Comparison of ENCODE assay signal across 19 cellular contexts in the genomic region with DNA sequence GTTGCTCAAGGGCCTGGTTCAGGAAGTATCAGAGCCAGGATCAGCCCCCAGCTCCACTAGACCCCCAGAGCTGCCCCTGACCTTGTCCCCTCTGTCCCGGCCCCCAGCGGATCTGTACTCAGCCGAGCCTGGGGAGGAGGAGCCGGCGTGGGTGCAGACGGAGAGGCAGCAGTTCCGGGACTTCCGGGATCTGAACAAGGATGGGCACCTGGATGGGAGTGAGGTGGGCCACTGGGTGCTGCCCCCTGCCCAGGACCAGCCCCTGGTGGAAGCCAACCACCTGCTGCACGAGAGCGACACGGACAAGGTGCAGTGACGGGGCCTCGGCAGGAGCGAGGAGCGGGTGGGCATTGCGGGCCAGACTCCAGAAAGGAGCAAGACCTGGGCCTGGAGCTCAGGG. TPM values are rescaled to one million over a fixed set of nuclear protein-coding genes. Genes with fewer than 3 reads are reported as not detected.
DNase-seq lines count a peak whose midpoint lies in the region; ATAC-seq, FAIRE-seq and TF ChIP-seq lines count a peak whose summit lies in the region.
"Had no signal": no experiment of that assay in that cellular context is flagged by ENCODE, and none has a peak within 500 bp of the region (broad histone marks: within the 10 kb centered on the region; RNA-seq: fewer than 3 reads in every experiment).

No MANE protein-coding gene starts in this region.

- TF ChIP-seq POLR2A in HepG2 (IDR thresholded peaks at IDR 0.05; ENCODE audit: insufficient read depth in 1 of 2, low read depth in 2 of 2, low read length in 2 of 2) (no peak), right lobe of liver (IDR thresholded peaks at IDR 0.05) (no peak)

- BruUV-seq in HepG2 (replicated peaks; lab: Mats Ljungman, UMichigan) = no TSS peak

- POLR2A ChIA-PET in HepG2 (lab: Yijun Ruan, JAX) = interaction anchor here (1.6 kb wide), 1 partner anchor 30 kb away, joined by 3 read pairs; a partner anchor contains a TSS

- H3K9ac ChIP-seq in HepG2 (ENCODE audit: insufficient read depth, low read depth, low read length) = no peak overlapping the region
- no peak overlapping the region for H3K9ac ChIP-seq in MM.1S (ENCODE audit: low read length)

- intact Hi-C loops in HepG2 (cut with micrococcal nuclease; ENCODE audit: unreplicated experiment) = no loop called here
- intact Hi-C loops in right lobe of liver (cut with DNase I) = loop anchor here in 1 of 2 donors (5.0 kb wide), 1 partner anchor 35 kb away; no protein-coding TSS in a partner anchor

- WGBS in HepG2 (ENCODE audit: low lambda C conversion rate) = 95% methylated on average over 8 of the region's 16 CpGs
- 87% methylated on average over 3 of the region's 16 CpGs for WGBS in right lobe of liver (ENCODE audit: insufficient coverage, low coverage, low lambda C conversion rate, missing lambda C conversion rate)

- H3K4me2 ChIP-seq in HepG2 (ENCODE audit: low read depth, low read length) (no peak overlapping the region), MM.1S (ENCODE audit: low read depth, low read length) (no peak overlapping the region)

- H3K4me1 Mint-ChIP-seq in T-helper 17 cell (peaks cover 16% of the 10 kb centered on the region), nephron progenitor cell (peaks cover 37% of the 10 kb centered on the region)
- H3K4me1 Mint-ChIP-seq in stimulated activated effector memory CD8-positive, alpha-beta T cell treated with anti-CD3 and anti-CD28 coated beads, Interleukin-12 subunit alpha, Interleukin-12 subunit beta, amount 100 ng/mL, for 72 hours = peaks cover 13% of the 10 kb centered on the region

- no peak for ATAC-seq in HepG2
- ATAC-seq in right lobe of liver = no peak
- no peak for ATAC-seq in T-helper 17 cell
- no peak for ATAC-seq in stimulated activated effector memory CD8-positive, alpha-beta T cell treated with anti-CD3 and anti-CD28 coated beads, Interleukin-12 subunit alpha, Interleukin-12 subunit beta, amount 100 ng/mL, for 72 hours
- ATAC-seq in HG02938 (IDR thresholded peaks at IDR 0.05; ENCODE audit: unreplicated experiment) = no peak
- ATAC-seq: HCT116 had no signal

- H4K20me1 ChIP-seq in HepG2 (ENCODE audit: insufficient read depth, low read length) (no peaks in the 10 kb centered on the region), MM.1S (ENCODE audit: insufficient read depth, low read length) (no peaks in the 10 kb centered on the region)

- TF ChIP-seq RAD21 in HepG2 (CRISPR knock-in tag; IDR thresholded peaks at IDR 0.05) = no peak

- TF ChIP-seq CTCF in HepG2 (CRISPR knock-in tag; IDR thresholded peaks at IDR 0.05) (no peak), right lobe of liver (IDR thresholded peaks at IDR 0.05) (no peak), nephron progenitor cell (IDR thresholded peaks at IDR 0.05) (no peak), WERI-Rb-1 (IDR thresholded peaks at IDR 0.05; ENCODE audit: low read depth, low read length) (no peak), MM.1S (IDR thresholded peaks at IDR 0.05; ENCODE audit: low read length) (no peak)

- CTCF ChIA-PET in HepG2 (lab: Yijun Ruan, JAX; ENCODE audit: low intra/inter-chr PET ratio, low total read pairs) = no interaction called here

- H3F3A ChIP-seq in MM.1S (ENCODE audit: insufficient read depth, low read length) = no peaks in the 10 kb centered on the region

- H3K36me3 ChIP-seq in HepG2 (replicated peaks in 1 of 2; ENCODE audit: control insufficient read depth in 1 of 2, insufficient read depth in 2 of 2, low read length in 2 of 2) = peaks cover 4 to 16% of the 10 kb centered on the region in 2 experiments
- H3K36me3 ChIP-seq in right lobe of liver = peaks cover 0 to 31% (median 14%) of the 10 kb centered on the region in 4 donors
- peaks cover 5% of the 10 kb centered on the region for H3K36me3 ChIP-seq in WERI-Rb-1
- no peaks in the 10 kb centered on the region for H3K36me3 ChIP-seq in MM.1S (replicated peaks; ENCODE audit: insufficient read depth, low read length)

- H3K79me2 ChIP-seq in HepG2 (ENCODE audit: insufficient read depth, low read length) = no peaks in the 10 kb centered on the region
- H3K79me2 ChIP-seq in MM.1S (ENCODE audit: low read length) = no peaks in the 10 kb centered on the region

- no peak overlapping the region for H3K27ac ChIP-seq in HepG2 (ENCODE audit: extremely low read length, insufficient read depth, low read length)
- no peak overlapping the region for H3K27ac ChIP-seq in right lobe of liver
- no peak overlapping the region for H3K27ac ChIP-seq in WERI-Rb-1
- no peak overlapping the region for H3K27ac ChIP-seq in MM.1S (ENCODE audit: low read length)

- H3K9me3 Mint-ChIP-seq in nephron progenitor cell = no peaks in the 10 kb centered on the region
- no peaks in the 10 kb centered on the region for H3K9me3 Mint-ChIP-seq in stimulated activated effector memory CD8-positive, alpha-beta T cell treated with anti-CD3 and anti-CD28 coated beads, Interleukin-12 subunit alpha, Interleukin-12 subunit beta, amount 100 ng/mL, for 72 hours
- H3K9me3 Mint-ChIP-seq: CD4-positive, alpha-beta T cell had no signal

- no peak for FAIRE-seq in HepG2 (lab: Jason Lieb, UNC)
- FAIRE-seq: A204.1, GM19239, H1 had no signal

- H2AFZ ChIP-seq in HepG2 (ENCODE audit: low read length) (no peak overlapping the region), MM.1S (ENCODE audit: low read length) (no peak overlapping the region)

- H3K27me3 ChIP-seq in HepG2 (ENCODE audit: control insufficient read depth in 1 of 2, insufficient read depth in 2 of 2, low read length in 2 of 2) (no peaks in the 10 kb centered on the region), right lobe of liver (no peaks in the 10 kb centered on the region), WERI-Rb-1 (ENCODE audit: insufficient read depth, low read depth, severe bottlenecking) (no peaks in the 10 kb centered on the region), MM.1S (replicated peaks; ENCODE audit: insufficient read depth, low read length) (peaks cover 45% of the 10 kb centered on the region)

- H3K4me3 Mint-ChIP-seq in T-helper 17 cell = no peak overlapping the region
- H3K4me3 Mint-ChIP-seq in nephron progenitor cell = no peak overlapping the region
- no peak overlapping the region for H3K4me3 Mint-ChIP-seq in stimulated activated effector memory CD8-positive, alpha-beta T cell treated with anti-CD3 and anti-CD28 coated beads, Interleukin-12 subunit alpha, Interleukin-12 subunit beta, amount 100 ng/mL, for 72 hours
- H3K4me3 Mint-ChIP-seq: B cell; CD4-positive, alpha-beta T cell had no signal

- DNase-seq in HepG2 (ENCODE audit: low spot score) = no peak
- DNase-seq in right lobe of liver = no peak
- no peak for DNase-seq in T-helper 17 cell
- no peak for DNase-seq in nephron progenitor cell
- no peak for DNase-seq in stimulated activated effector memory CD8-positive, alpha-beta T cell treated with anti-CD3 and anti-CD28 coated beads, Interleukin-12 subunit alpha, Interleukin-12 subunit beta, amount 100 ng/mL, for 72 hours (ENCODE audit: low spot score in 2 of 2)
- no peak for DNase-seq in WERI-Rb-1
- DNase-seq in MM.1S = no peak
- DNase-seq: C1 segment of cervical spinal cord; Calu3; CD4-positive, alpha-beta T cell; DMS79; IMR-90 had no signal

- in situ Hi-C loops in HepG2 (cut with HindIII; ENCODE audit: extremely low pct_ligation_motif_present, low pct_unique_long_range_greater_than_20kb) = loop anchor here (5.0 kb wide), 1 partner anchor 35 kb away; no protein-coding TSS in a partner anchor

- H3K4me3 ChIP-seq in HepG2 (replicated peaks in 1 of 3; ENCODE audit: insufficient read depth in 1 of 3, low read depth in 2 of 3, low read length in 3 of 3) (no peak overlapping the region), right lobe of liver (no peak overlapping the region), WERI-Rb-1 (ENCODE audit: low read depth, low read length) (no peak overlapping the region), MM.1S (ENCODE audit: low read length) (no peak overlapping the region)

- H3K27me3 Mint-ChIP-seq in T-helper 17 cell = no peaks in the 10 kb centered on the region
- peaks cover 3% of the 10 kb centered on the region for H3K27me3 Mint-ChIP-seq in nephron progenitor cell (ENCODE audit: low read depth, poor library complexity)
- H3K27me3 Mint-ChIP-seq: B cell; CD4-positive, alpha-beta T cell had no signal

- no peaks in the 10 kb centered on the region for H3K36me3 Mint-ChIP-seq in T-helper 17 cell (ENCODE audit: low read depth)
- peaks cover 5% of the 10 kb centered on the region for H3K36me3 Mint-ChIP-seq in nephron progenitor cell (ENCODE audit: low read depth)
- H3K36me3 Mint-ChIP-seq in stimulated activated effector memory CD8-positive, alpha-beta T cell treated with anti-CD3 and anti-CD28 coated beads, Interleukin-12 subunit alpha, Interleukin-12 subunit beta, amount 100 ng/mL, for 72 hours = peaks cover 8% of the 10 kb centered on the region

- H3K27ac Mint-ChIP-seq in T-helper 17 cell = peak overlapping the region; percentile 66
- peak overlapping the region; percentile 82 for H3K27ac Mint-ChIP-seq in nephron progenitor cell
- peak overlapping the region; percentile 10 for H3K27ac Mint-ChIP-seq in stimulated activated effector memory CD8-positive, alpha-beta T cell treated with anti-CD3 and anti-CD28 coated beads, Interleukin-12 subunit alpha, Interleukin-12 subunit beta, amount 100 ng/mL, for 72 hours
- H3K27ac Mint-ChIP-seq: B cell; CD4-positive, alpha-beta T cell had no signal

- no peaks in the 10 kb centered on the region for H3K9me2 ChIP-seq in MM.1S (replicated peaks; ENCODE audit: insufficient read depth, low read length)

- H3K4me1 ChIP-seq in HepG2 (ENCODE audit: insufficient read depth, low read length) (peaks cover 5% of the 10 kb centered on the region), right lobe of liver (no peaks in the 10 kb centered on the region), MM.1S (ENCODE audit: low read length) (no peaks in the 10 kb centered on the region)

- H3K9me3 ChIP-seq in HepG2 (ENCODE audit: low read length) (no peaks in the 10 kb centered on the region), right lobe of liver (no peaks in the 10 kb centered on the region), T-helper 17 cell (ENCODE audit: control insufficient read depth, low read length, poor library complexity, severe bottlenecking) (no peaks in the 10 kb centered on the region), WERI-Rb-1 (ENCODE audit: severe bottlenecking) (no peaks in the 10 kb centered on the region), MM.1S (replicated peaks; ENCODE audit: insufficient read depth, low read length) (no peaks in the 10 kb centered on the region)

- TF ChIP-seq EP300 in HepG2 (IDR thresholded peaks at IDR 0.05; ENCODE audit: low read depth in 2 of 2, low read length in 2 of 2) (no peak), HepG2 (CRISPR knock-in tag; IDR thresholded peaks at IDR 0.05; ENCODE audit: borderline replicate concordance) (no peak)

RNA-seq across cellular contexts. Expression of a gene that starts 14.6 kb away (rescaled TPM):
- total RNA-seq in HepG2 (2016; rRNA removed; fragmentation: Illumina TruSeq; extraction: Trizol) = 1.7 and 10.1 TPM in 2 replicates
- 2.9 TPM in 2 replicates for total RNA-seq in HepG2 (2016; cell fraction: cytosol; rRNA removed; fragmentation: Illumina TruSeq; extraction: Trizol; ENCODE audit: low read depth)
- total RNA-seq in HepG2 (2016; cell fraction: insoluble cytoplasmic fraction; rRNA removed; fragmentation: Illumina TruSeq; extraction: Trizol) = 2.5 and 10.4 TPM in 2 replicates
- 3.9 and 4.3 TPM in 2 replicates for total RNA-seq in HepG2 (2016; cell fraction: membrane; rRNA removed; fragmentation: Illumina TruSeq; extraction: Trizol)
- 12.9 and 16.5 TPM in 2 replicates for total RNA-seq in HepG2 (2016; cell fraction: nucleus; rRNA removed; fragmentation: Illumina TruSeq; extraction: Trizol)
- polyA plus RNA-seq in HepG2 (2011; rRNA removed) = 3.0 and 3.3 TPM in 2 replicates
- polyA plus RNA-seq in HepG2 (2011; cell fraction: cytosol; rRNA removed) = 0.79 and 1.6 TPM in 2 replicates
- 33.2 and 45.9 TPM in 2 replicates for polyA plus RNA-seq in HepG2 (2011; cell fraction: nucleus; rRNA removed)
- 4.9 and 5.2 TPM in 2 replicates for polyA plus RNA-seq in HepG2 (2012)
- polyA plus RNA-seq in HepG2 (2016; cell fraction: cytosol; fragmentation: Illumina TruSeq; extraction: Trizol; ENCODE audit: low read depth) = 4.8 and 4.9 TPM in 2 replicates
- polyA plus RNA-seq in HepG2 (2016; cell fraction: insoluble cytoplasmic fraction; fragmentation: Illumina TruSeq; extraction: Trizol; ENCODE audit: low read depth) = 3.3 and 3.5 TPM in 2 replicates
- 4.3 and 6.1 TPM in 2 replicates for polyA plus RNA-seq in HepG2 (2016; cell fraction: membrane; fragmentation: Illumina TruSeq; extraction: Trizol; ENCODE audit: low read depth)
- 61.4 and 74.8 TPM in 2 replicates for polyA plus RNA-seq in HepG2 (2016; cell fraction: nucleus; fragmentation: Illumina TruSeq; extraction: Trizol; ENCODE audit: insufficient read depth, low read depth)
- polyA minus RNA-seq in HepG2 (2011; rRNA and poly(A)+ RNA removed; ENCODE audit: low replicate concordance) = 0.14 and 0.50 TPM in 2 replicates
- polyA minus RNA-seq in HepG2 (2011; cell fraction: cytosol; rRNA and poly(A)+ RNA removed) = not detected in 2 replicates
- 3.1 and 4.0 TPM in 2 replicates for polyA minus RNA-seq in HepG2 (2011; cell fraction: nucleus; rRNA and poly(A)+ RNA removed)
- total RNA-seq in right lobe of liver = 10 to 100 TPM in 3 of 6 experiments, 1 to 10 TPM in 3; 5.3 to 18.0 (median 10.9) TPM
- total RNA-seq in T-helper 17 cell = 1 to 10 TPM in 1 of 2 donors, under 1 TPM in 1; 0.97 to 1.3 TPM

RNA-seq across cellular contexts. Expression of a gene that starts 30.0 kb away (rescaled TPM):
- 124 and 225 TPM in 2 replicates for total RNA-seq in HepG2 (2016; rRNA removed; fragmentation: Illumina TruSeq; extraction: Trizol)
- total RNA-seq in HepG2 (2016; cell fraction: cytosol; rRNA removed; fragmentation: Illumina TruSeq; extraction: Trizol; ENCODE audit: low read depth) = 222 and 258 TPM in 2 replicates
- 102 and 228 TPM in 2 replicates for total RNA-seq in HepG2 (2016; cell fraction: insoluble cytoplasmic fraction; rRNA removed; fragmentation: Illumina TruSeq; extraction: Trizol)
- total RNA-seq in HepG2 (2016; cell fraction: membrane; rRNA removed; fragmentation: Illumina TruSeq; extraction: Trizol) = 261 and 289 TPM in 2 replicates
- 141 and 165 TPM in 2 replicates for total RNA-seq in HepG2 (2016; cell fraction: nucleus; rRNA removed; fragmentation: Illumina TruSeq; extraction: Trizol)
- 121 and 149 TPM in 2 replicates for polyA plus RNA-seq in HepG2 (2011; rRNA removed)
- polyA plus RNA-seq in HepG2 (2011; cell fraction: cytosol; rRNA removed) = 105 and 151 TPM in 2 replicates
- 256 and 257 TPM in 2 replicates for polyA plus RNA-seq in HepG2 (2011; cell fraction: nucleus; rRNA removed)
- 143 and 177 TPM in 2 replicates for polyA plus RNA-seq in HepG2 (2012)
- 245 and 266 TPM in 2 replicates for polyA plus RNA-seq in HepG2 (2016; cell fraction: cytosol; fragmentation: Illumina TruSeq; extraction: Trizol; ENCODE audit: low read depth)
- 107 and 130 TPM in 2 replicates for polyA plus RNA-seq in HepG2 (2016; cell fraction: insoluble cytoplasmic fraction; fragmentation: Illumina TruSeq; extraction: Trizol; ENCODE audit: low read depth)
- 257 and 263 TPM in 2 replicates for polyA plus RNA-seq in HepG2 (2016; cell fraction: membrane; fragmentation: Illumina TruSeq; extraction: Trizol; ENCODE audit: low read depth)
- 289 and 295 TPM in 2 replicates for polyA plus RNA-seq in HepG2 (2016; cell fraction: nucleus; fragmentation: Illumina TruSeq; extraction: Trizol; ENCODE audit: insufficient read depth, low read depth)
- 0.65 and 115 TPM in 2 replicates for polyA minus RNA-seq in HepG2 (2011; rRNA and poly(A)+ RNA removed; ENCODE audit: low replicate concordance)
- polyA minus RNA-seq in HepG2 (2011; cell fraction: cytosol; rRNA and poly(A)+ RNA removed) = 72.8 and 82.9 TPM in 2 replicates
- polyA minus RNA-seq in HepG2 (2011; cell fraction: nucleus; rRNA and poly(A)+ RNA removed) = 27.6 and 29.2 TPM in 2 replicates
- 100 to 1,000 TPM; 123 to 335 (median 245) TPM for total RNA-seq in right lobe of liver
- 10 to 100 TPM; 18.7 to 24.6 TPM for total RNA-seq in T-helper 17 cell

RNA-seq across cellular contexts. Expression of a gene that starts 37.9 kb away (rescaled TPM):
- total RNA-seq in HepG2 (2016; rRNA removed; fragmentation: Illumina TruSeq; extraction: Trizol) (78.0 and 81.4 TPM in 2 replicates), right lobe of liver (10 to 100 TPM; 16.2 to 31.9 (median 23.2) TPM), T-helper 17 cell (100 to 1,000 TPM; 161 to 195 TPM)
- total RNA-seq in HepG2 (2016; cell fraction: cytosol; rRNA removed; fragmentation: Illumina TruSeq; extraction: Trizol; ENCODE audit: low read depth) = 40.9 and 41.1 TPM in 2 replicates
- 74.5 and 94.1 TPM in 2 replicates for total RNA-seq in HepG2 (2016; cell fraction: insoluble cytoplasmic fraction; rRNA removed; fragmentation: Illumina TruSeq; extraction: Trizol)
- 33.6 and 34.5 TPM in 2 replicates for total RNA-seq in HepG2 (2016; cell fraction: membrane; rRNA removed; fragmentation: Illumina TruSeq; extraction: Trizol)
- total RNA-seq in HepG2 (2016; cell fraction: nucleus; rRNA removed; fragmentation: Illumina TruSeq; extraction: Trizol) = 36.2 and 36.7 TPM in 2 replicates
- polyA plus RNA-seq in HepG2 (2011; rRNA removed) = 54.3 and 58.4 TPM in 2 replicates
- 53.5 and 96.5 TPM in 2 replicates for polyA plus RNA-seq in HepG2 (2011; cell fraction: cytosol; rRNA removed)
- 112 and 135 TPM in 2 replicates for polyA plus RNA-seq in HepG2 (2011; cell fraction: nucleus; rRNA removed)
- 35.5 and 41.6 TPM in 2 replicates for polyA plus RNA-seq in HepG2 (2012)
- 38.2 and 39.1 TPM in 2 replicates for polyA plus RNA-seq in HepG2 (2016; cell fraction: cytosol; fragmentation: Illumina TruSeq; extraction: Trizol; ENCODE audit: low read depth)
- polyA plus RNA-seq in HepG2 (2016; cell fraction: insoluble cytoplasmic fraction; fragmentation: Illumina TruSeq; extraction: Trizol; ENCODE audit: low read depth) = 86.7 and 88.4 TPM in 2 replicates
- 28.0 and 28.7 TPM in 2 replicates for polyA plus RNA-seq in HepG2 (2016; cell fraction: membrane; fragmentation: Illumina TruSeq; extraction: Trizol; ENCODE audit: low read depth)
- polyA plus RNA-seq in HepG2 (2016; cell fraction: nucleus; fragmentation: Illumina TruSeq; extraction: Trizol; ENCODE audit: insufficient read depth, low read depth) = 63.0 and 67.6 TPM in 2 replicates
- polyA minus RNA-seq in HepG2 (2011; rRNA and poly(A)+ RNA removed; ENCODE audit: low replicate concordance) = 91.2 and 148 TPM in 2 replicates
- polyA minus RNA-seq in HepG2 (2011; cell fraction: cytosol; rRNA and poly(A)+ RNA removed) = 26.7 and 28.8 TPM in 2 replicates
- polyA minus RNA-seq in HepG2 (2011; cell fraction: nucleus; rRNA and poly(A)+ RNA removed) = 18.2 and 20.6 TPM in 2 replicates

RNA-seq across cellular contexts. Expression of a gene that starts 38.7 kb away (rescaled TPM):
- 0.51 and 0.82 TPM in 2 replicates for total RNA-seq in HepG2 (2016; rRNA removed; fragmentation: Illumina TruSeq; extraction: Trizol)
- total RNA-seq in HepG2 (2016; cell fraction: cytosol; rRNA removed; fragmentation: Illumina TruSeq; extraction: Trizol; ENCODE audit: low read depth) = 1.1 and 1.6 TPM in 2 replicates
- total RNA-seq in HepG2 (2016; cell fraction: insoluble cytoplasmic fraction; rRNA removed; fragmentation: Illumina TruSeq; extraction: Trizol) = 0.43 and 0.97 TPM in 2 replicates
- 0.56 and 0.79 TPM in 2 replicates for total RNA-seq in HepG2 (2016; cell fraction: membrane; rRNA removed; fragmentation: Illumina TruSeq; extraction: Trizol)
- 0.78 and 1.3 TPM in 2 replicates for total RNA-seq in HepG2 (2016; cell fraction: nucleus; rRNA removed; fragmentation: Illumina TruSeq; extraction: Trizol)
- polyA plus RNA-seq in HepG2 (2011; rRNA removed) = 0.64 and 0.66 TPM in 2 replicates
- polyA plus RNA-seq in HepG2 (2011; cell fraction: cytosol; rRNA removed) = 0.69 and 0.98 TPM in 2 replicates
- 1.2 and 1.3 TPM in 2 replicates for polyA plus RNA-seq in HepG2 (2011; cell fraction: nucleus; rRNA removed)
- 0.49 and 0.83 TPM in 2 replicates for polyA plus RNA-seq in HepG2 (2012)
- 0.18 and 0.40 TPM in 2 replicates for polyA plus RNA-seq in HepG2 (2016; cell fraction: cytosol; fragmentation: Illumina TruSeq; extraction: Trizol; ENCODE audit: low read depth)
- polyA plus RNA-seq in HepG2 (2016; cell fraction: insoluble cytoplasmic fraction; fragmentation: Illumina TruSeq; extraction: Trizol; ENCODE audit: low read depth) = 0.44 and 0.60 TPM in 2 replicates
- 0.39 and 0.42 TPM in 2 replicates for polyA plus RNA-seq in HepG2 (2016; cell fraction: membrane; fragmentation: Illumina TruSeq; extraction: Trizol; ENCODE audit: low read depth)
- polyA plus RNA-seq in HepG2 (2016; cell fraction: nucleus; fragmentation: Illumina TruSeq; extraction: Trizol; ENCODE audit: insufficient read depth, low read depth) = 0.57 and 2.1 TPM in 2 replicates
- 0.84 and 1.8 TPM in 2 replicates for polyA minus RNA-seq in HepG2 (2011; rRNA and poly(A)+ RNA removed; ENCODE audit: low replicate concordance)
- polyA minus RNA-seq in HepG2 (2011; cell fraction: cytosol; rRNA and poly(A)+ RNA removed) = 0.44 and 0.99 TPM in 2 replicates
- polyA minus RNA-seq in HepG2 (2011; cell fraction: nucleus; rRNA and poly(A)+ RNA removed) = 1.4 and 1.7 TPM in 2 replicates
- total RNA-seq in right lobe of liver = 1 to 10 TPM; 2.5 to 5.9 (median 3.1) TPM
- 1 to 10 TPM; 1.1 to 1.3 TPM for total RNA-seq in T-helper 17 cell
- total RNA-seq: G401 had no signal

RNA-seq across cellular contexts. Expression of a gene that starts 46.2 kb away (rescaled TPM):
- total RNA-seq in HepG2 (2016; rRNA removed; fragmentation: Illumina TruSeq; extraction: Trizol) (2,345 and 2,734 TPM in 2 replicates), right lobe of liver (1,000 to 10,000 TPM in 2 of 6 experiments, 100 to 1,000 TPM in 4; 417 to 1,739 (median 617) TPM), T-helper 17 cell (1,000 to 10,000 TPM; 2,538 to 2,634 TPM)
- 3,922 and 3,962 TPM in 2 replicates for total RNA-seq in HepG2 (2016; cell fraction: cytosol; rRNA removed; fragmentation: Illumina TruSeq; extraction: Trizol; ENCODE audit: low read depth)
- total RNA-seq in HepG2 (2016; cell fraction: insoluble cytoplasmic fraction; rRNA removed; fragmentation: Illumina TruSeq; extraction: Trizol) = 2,320 and 2,893 TPM in 2 replicates
- total RNA-seq in HepG2 (2016; cell fraction: membrane; rRNA removed; fragmentation: Illumina TruSeq; extraction: Trizol) = 5,292 and 5,634 TPM in 2 replicates
- total RNA-seq in HepG2 (2016; cell fraction: nucleus; rRNA removed; fragmentation: Illumina TruSeq; extraction: Trizol) = 817 and 896 TPM in 2 replicates
- polyA plus RNA-seq in HepG2 (2011; rRNA removed) = 2,839 and 2,896 TPM in 2 replicates
- 6,087 and 6,094 TPM in 2 replicates for polyA plus RNA-seq in HepG2 (2011; cell fraction: cytosol; rRNA removed)
- 1,822 and 1,919 TPM in 2 replicates for polyA plus RNA-seq in HepG2 (2011; cell fraction: nucleus; rRNA removed)
- polyA plus RNA-seq in HepG2 (2012) = 3,444 and 3,595 TPM in 2 replicates
- polyA plus RNA-seq in HepG2 (2016; cell fraction: cytosol; fragmentation: Illumina TruSeq; extraction: Trizol; ENCODE audit: low read depth) = 4,821 and 5,462 TPM in 2 replicates
- polyA plus RNA-seq in HepG2 (2016; cell fraction: insoluble cytoplasmic fraction; fragmentation: Illumina TruSeq; extraction: Trizol; ENCODE audit: low read depth) = 3,269 and 3,282 TPM in 2 replicates
- 6,240 and 6,461 TPM in 2 replicates for polyA plus RNA-seq in HepG2 (2016; cell fraction: membrane; fragmentation: Illumina TruSeq; extraction: Trizol; ENCODE audit: low read depth)
- 1,822 and 1,918 TPM in 2 replicates for polyA plus RNA-seq in HepG2 (2016; cell fraction: nucleus; fragmentation: Illumina TruSeq; extraction: Trizol; ENCODE audit: insufficient read depth, low read depth)
- polyA minus RNA-seq in HepG2 (2011; rRNA and poly(A)+ RNA removed; ENCODE audit: low replicate concordance) = 1,415 and 1,765 TPM in 2 replicates
- 470 and 550 TPM in 2 replicates for polyA minus RNA-seq in HepG2 (2011; cell fraction: cytosol; rRNA and poly(A)+ RNA removed)
- 202 and 266 TPM in 2 replicates for polyA minus RNA-seq in HepG2 (2011; cell fraction: nucleus; rRNA and poly(A)+ RNA removed)

Comparison
In these comparisons a context has a peak if more than half of its experiments do, and no peak if none do; other contexts are left out.
1. H3K27ac Mint-ChIP-seq: peak in every context shown above with its lines; median percentile 82 in nephron progenitor cell; 66 in T-helper 17 cell; 10 in stimulated activated effector memory CD8-positive, alpha-beta T cell treated with anti-CD3 and anti-CD28 coated beads, Interleukin-12 subunit alpha, Interleukin-12 subunit beta, amount 100 ng/mL, for 72 hours.